35 cellular contexts compared by ENCODE assay signal in genomic region chr18:6194640-6195039, GRCh38.
"Had no signal": no experiment of that assay in that cellular context is flagged by ENCODE, and none has a peak within 500 bp of the region (broad histone marks: within the 10 kb centered on the region; RNA-seq: fewer than 3 reads in every experiment).

No MANE protein-coding gene starts in this region.

- H3K4me2 ChIP-seq: KMS-11 had no signal

- H3K36me3 ChIP-seq: MG63 had no signal

- H3K27me3 ChIP-seq: MG63 had no signal

- H3K27ac ChIP-seq: KMS-11 had no signal

- DNase-seq: Karpas-422, Kasumi-1, MG63, MM.1S, MV-4-11, NCI-H1048, NCI-H1092, NCI-H1092 treated with DMSO at 0.1 percent for 48 hours, NCI-H1105 treated with DMSO at 0.1 percent for 48 hours, NCI-H1417, NCI-H1417 treated with DMSO at 0.1 percent for 48 hours, NCI-H1436, NCI-H1436 treated with DMSO at 0.1 percent for 48 hours, NCI-H146, NCI-H1694, NCI-H1694 treated with DMSO at 0.1 percent for 48 hours, NCI-H187, NCI-H187 treated with DMSO at 0.1 percent for 48 hours, NCI-H1930, NCI-H2029, NCI-H2029 treated with DMSO at 0.1 percent for 48 hours, NCI-H2081, NCI-H2081 treated with DMSO at 0.1 percent for 48 hours, NCI-H2107, NCI-H2171, NCI-H2171 treated with DMSO at 0.1 percent for 48 hours, NCI-H2227 treated with DMSO at 0.1 percent for 48 hours, NCI-H226, NCI-H345, NCI-H446, NCI-H446 treated with DMSO at 0.1 percent for 48 hours, NCI-H510A, NCI-H510A treated with DMSO at 0.1 percent for 48 hours, NCI-H524 had no signal

- H3K9ac ChIP-seq: KMS-11 had no signal

- H3K9me3 ChIP-seq: MG63 had no signal

- H3K4me3 ChIP-seq: MG63 had no signal
